ENCODE assay signal across 8 cellular contexts in genomic region chr16:23148166-23148512, GRCh38. TPM values are rescaled to one million over a fixed set of nuclear protein-coding genes. Genes with fewer than 3 reads are reported as not detected.
DNase-seq lines count a peak whose midpoint lies in the region; ATAC-seq and TF ChIP-seq lines count a peak whose summit lies in the region.

No MANE protein-coding gene starts in this region.

- no peaks in the 10 kb centered on the region for H3K9me3 Mint-ChIP-seq in activated CD8-positive, alpha-beta memory T cell treated with anti-CD3 and anti-CD28 coated beads, Interleukin-2, amount 10 ng/mL, durations not matched to agents 7 days and 5 days (ENCODE audit: low read depth)

- H3K36me3 ChIP-seq in liver (ENCODE audit: control insufficient read depth in 4 of 4, insufficient read depth in 3 of 4, low read depth in 1 of 4, low read length in 3 of 4) (no peaks in the 10 kb centered on the region), tibial artery (no peaks in the 10 kb centered on the region)

- peaks cover 6% of the 10 kb centered on the region for H3K27me3 Mint-ChIP-seq in activated CD8-positive, alpha-beta memory T cell treated with anti-CD3 and anti-CD28 coated beads, Interleukin-2, amount 10 ng/mL, durations not matched to agents 7 days and 5 days

- DNase-seq in activated CD8-positive, alpha-beta memory T cell treated with anti-CD3 and anti-CD28 coated beads, Interleukin-2, amount 10 ng/mL, durations not matched to agents 7 days and 5 days, result no peak
- no peak for DNase-seq in activated CD8-positive, alpha-beta memory T cell treated with anti-CD3 and anti-CD28 coated beads, Interleukin-2, amount 50 U/mL, for 48 hours
- DNase-seq in amniotic epithelial cell (ENCODE audit: low read depth) (peak; percentile 3), tibial artery (no peak)
- no peak for DNase-seq in activated effector memory CD4-positive, alpha-beta T cell treated with Interleukin-2 at 50 U/mL for 16 hours

- peak overlapping the region; percentile 56 to 67 for H3K9ac ChIP-seq in liver (ENCODE audit: low read depth in 1 of 2, low read length in 2 of 2)

- peaks cover 29% of the 10 kb centered on the region for H3K4me1 Mint-ChIP-seq in activated CD8-positive, alpha-beta memory T cell treated with anti-CD3 and anti-CD28 coated beads, Interleukin-2, amount 10 ng/mL, durations not matched to agents 7 days and 5 days

- no peaks in the 10 kb centered on the region for H3K9me3 ChIP-seq in liver (ENCODE audit: control insufficient read depth in 4 of 4, low read length in 3 of 4)
- H3K9me3 ChIP-seq in tibial artery, result no peaks in the 10 kb centered on the region

- peak overlapping the region; percentile 67 to 89 for H3K27ac ChIP-seq in liver (ENCODE audit: low read depth in 1 of 2, low read length in 2 of 2)
- peak overlapping the region; percentile 64 to 73 for H3K27ac ChIP-seq in tibial artery

- CTCF ChIA-PET in activated CD8-positive, alpha-beta memory T cell treated with anti-CD3 and anti-CD28 coated beads, Interleukin-2, amount 10 ng/mL, durations not matched to agents 7 days and 5 days (lab: Charles Lee), result no interaction called here

- WGBS in liver, result 50% methylated on average over 7 of the region's 7 CpGs

- peak overlapping the region; percentile 79 for H3K27ac Mint-ChIP-seq in activated CD8-positive, alpha-beta memory T cell treated with anti-CD3 and anti-CD28 coated beads, Interleukin-2, amount 10 ng/mL, durations not matched to agents 7 days and 5 days

- H3K4me1 ChIP-seq in liver (ENCODE audit: control insufficient read depth in 4 of 4, insufficient read depth in 4 of 4, low read length in 3 of 4), result peaks cover 11 to 26% (median 18%) of the 10 kb centered on the region in 4 donors
- peaks cover 0 to 46% (median 28%) of the 10 kb centered on the region in 4 donors for H3K4me1 ChIP-seq in tibial artery

- peak overlapping the region; percentile 81 for H3K4me3 Mint-ChIP-seq in activated CD8-positive, alpha-beta memory T cell treated with anti-CD3 and anti-CD28 coated beads, Interleukin-2, amount 10 ng/mL, durations not matched to agents 7 days and 5 days

- TF ChIP-seq CTCF in liver (IDR thresholded peaks at IDR 0.05; ENCODE audit: low read depth, low read length, missing input control) (no peak), tibial artery (IDR thresholded peaks at IDR 0.05) (no peak)

- no peak for ATAC-seq in activated CD8-positive, alpha-beta memory T cell treated with anti-CD3 and anti-CD28 coated beads, Interleukin-2, amount 10 ng/mL, durations not matched to agents 7 days and 5 days
- ATAC-seq in GM18517 (IDR thresholded peaks at IDR 0.05; ENCODE audit: unreplicated experiment) (no peak), HG02870 (IDR thresholded peaks at IDR 0.05; ENCODE audit: unreplicated experiment) (no peak)

- H3K36me3 Mint-ChIP-seq in activated CD8-positive, alpha-beta memory T cell treated with anti-CD3 and anti-CD28 coated beads, Interleukin-2, amount 10 ng/mL, durations not matched to agents 7 days and 5 days, result peaks cover 3% of the 10 kb centered on the region

- TF ChIP-seq RAD21 in liver (IDR thresholded peaks at IDR 0.05), result no peak

- H3K4me3 ChIP-seq in liver (ENCODE audit: low read depth in 1 of 3, low read length in 3 of 3) (peak overlapping the region; percentile 9 to 94 (median 92)), tibial artery (peak overlapping the region; percentile 70 to 90)

- intact Hi-C loops in tibial artery (cut with DNase I; ENCODE audit: low total_unique reads), result no loop called here

- H3K27me3 ChIP-seq in liver (ENCODE audit: control insufficient read depth in 4 of 4, insufficient read depth in 4 of 4, low read length in 3 of 4), result no peaks in the 10 kb centered on the region
- H3K27me3 ChIP-seq in tibial artery, result no peaks in the 10 kb centered on the region

TF ChIP-seq in liver, 16 proteins besides CTCF, POLR2A, EP300 and RAD21:
- TF ChIP-seq TAF1 (conservative IDR thresholded peaks at IDR 0.05), result no peak
- TF ChIP-seq EGR1 (IDR thresholded peaks at IDR 0.05; ENCODE audit: low read depth in 2 of 2), result no peak
- TF ChIP-seq NR2F2 (IDR thresholded peaks at IDR 0.05), result no peak
- no peak for TF ChIP-seq HNF4A (conservative IDR thresholded peaks at IDR 0.05)
- TF ChIP-seq ATF3 (IDR thresholded peaks at IDR 0.05), result no peak
- TF ChIP-seq GABPA (IDR thresholded peaks at IDR 0.05 in 1 of 2, conservative IDR thresholded peaks at IDR 0.05 in 1 of 2), result no peak
- no peak for TF ChIP-seq MAX (IDR thresholded peaks at IDR 0.05)
- TF ChIP-seq YY1 (IDR thresholded peaks at IDR 0.05), result no peak
- TF ChIP-seq, protein P1, sequence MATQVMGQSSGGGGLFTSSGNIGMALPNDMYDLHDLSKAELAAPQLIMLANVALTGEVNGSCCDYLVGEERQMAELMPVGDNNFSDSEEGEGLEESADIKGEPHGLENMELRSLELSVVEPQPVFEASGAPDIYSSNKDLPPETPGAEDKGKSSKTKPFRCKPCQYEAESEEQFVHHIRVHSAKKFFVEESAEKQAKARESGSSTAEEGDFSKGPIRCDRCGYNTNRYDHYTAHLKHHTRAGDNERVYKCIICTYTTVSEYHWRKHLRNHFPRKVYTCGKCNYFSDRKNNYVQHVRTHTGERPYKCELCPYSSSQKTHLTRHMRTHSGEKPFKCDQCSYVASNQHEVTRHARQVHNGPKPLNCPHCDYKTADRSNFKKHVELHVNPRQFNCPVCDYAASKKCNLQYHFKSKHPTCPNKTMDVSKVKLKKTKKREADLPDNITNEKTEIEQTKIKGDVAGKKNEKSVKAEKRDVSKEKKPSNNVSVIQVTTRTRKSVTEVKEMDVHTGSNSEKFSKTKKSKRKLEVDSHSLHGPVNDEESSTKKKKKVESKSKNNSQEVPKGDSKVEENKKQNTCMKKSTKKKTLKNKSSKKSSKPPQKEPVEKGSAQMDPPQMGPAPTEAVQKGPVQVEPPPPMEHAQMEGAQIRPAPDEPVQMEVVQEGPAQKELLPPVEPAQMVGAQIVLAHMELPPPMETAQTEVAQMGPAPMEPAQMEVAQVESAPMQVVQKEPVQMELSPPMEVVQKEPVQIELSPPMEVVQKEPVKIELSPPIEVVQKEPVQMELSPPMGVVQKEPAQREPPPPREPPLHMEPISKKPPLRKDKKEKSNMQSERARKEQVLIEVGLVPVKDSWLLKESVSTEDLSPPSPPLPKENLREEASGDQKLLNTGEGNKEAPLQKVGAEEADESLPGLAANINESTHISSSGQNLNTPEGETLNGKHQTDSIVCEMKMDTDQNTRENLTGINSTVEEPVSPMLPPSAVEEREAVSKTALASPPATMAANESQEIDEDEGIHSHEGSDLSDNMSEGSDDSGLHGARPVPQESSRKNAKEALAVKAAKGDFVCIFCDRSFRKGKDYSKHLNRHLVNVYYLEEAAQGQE (IDR thresholded peaks at IDR 0.05), result no peak
- TF ChIP-seq RXRA (IDR thresholded peaks at IDR 0.05), result no peak
- TF ChIP-seq JUND (IDR thresholded peaks at IDR 0.05), result no peak
- TF ChIP-seq FOXA1 (IDR thresholded peaks at IDR 0.05), result no peak

RNA-seq across cellular contexts. Expression of gene USP31, which starts 1.1 kb away (rescaled TPM):
- 1 to 10 TPM; 7.0 to 7.1 TPM for total RNA-seq in activated CD8-positive, alpha-beta memory T cell treated with anti-CD3 and anti-CD28 coated beads, Interleukin-2, amount 10 ng/mL, durations not matched to agents 7 days and 5 days
- 10 to 100 TPM in 1 of 2 donors, 1 to 10 TPM in 1; 4.8 to 16.4 TPM for total RNA-seq in liver
- 1 to 10 TPM; 2.4 to 2.9 TPM for polyA plus RNA-seq in liver

RNA-seq across cellular contexts. Expression of gene SCNN1G, which starts 34.4 kb away (rescaled TPM):
- not detected for total RNA-seq in activated CD8-positive, alpha-beta memory T cell treated with anti-CD3 and anti-CD28 coated beads, Interleukin-2, amount 10 ng/mL, durations not matched to agents 7 days and 5 days
- not detected for total RNA-seq in liver
- not detected for polyA plus RNA-seq in liver
